ENCODE assay signal across 15 cellular contexts in genomic region chr12:52633383-52633782, GRCh38. TPM values are rescaled to one million over a fixed set of nuclear protein-coding genes. Genes with fewer than 3 reads are reported as not detected.
DNase-seq lines count a peak whose midpoint lies in the region; ATAC-seq lines count a peak whose summit lies in the region.
"Had no signal": no experiment of that assay in that cellular context is flagged by ENCODE, and none has a peak within 500 bp of the region (broad histone marks: within the 10 kb centered on the region; RNA-seq: fewer than 3 reads in every experiment).

No MANE protein-coding gene starts in this region.

- no peak overlapping the region for H3K4me2 ChIP-seq in trophoblast cell (ENCODE audit: low read length)
- H3K4me2 ChIP-seq: A549, smooth muscle cell had no signal

- H2AK5ac ChIP-seq in trophoblast cell (ENCODE audit: low read length), result no peak overlapping the region

- H3K36me3 ChIP-seq in trophoblast cell (ENCODE audit: control insufficient read depth in 1 of 2, insufficient read depth in 2 of 2, low read length in 2 of 2), result no peaks in the 10 kb centered on the region
- H3K36me3 ChIP-seq: colonic mucosa, thyroid gland had no signal

- no peak overlapping the region for H3K4me3 ChIP-seq in trophoblast cell (ENCODE audit: low read depth, low read length)
- H3K4me3 ChIP-seq: A549, colonic mucosa, SK-N-MC, smooth muscle cell, thyroid gland had no signal

- H2AFZ ChIP-seq in trophoblast cell (ENCODE audit: insufficient read depth, low read length, poor library complexity), result no peak overlapping the region

- H3K4me1 Mint-ChIP-seq in T-helper 2 cell treated with Interferon-gamma antibody and Interleukin-4, amounts not matched to agents 5 μg/mL and 100 μg/mL, for 36 hours (ENCODE audit: low read depth), result peaks cover 30% of the 10 kb centered on the region

- H3K27me3 Mint-ChIP-seq in T-helper 2 cell treated with Interferon-gamma antibody and Interleukin-4, amounts not matched to agents 5 μg/mL and 100 μg/mL, for 36 hours (ENCODE audit: low read depth), result peaks cover 5% of the 10 kb centered on the region

- peaks cover 2% of the 10 kb centered on the region for H3K9me3 ChIP-seq in trophoblast cell (ENCODE audit: insufficient read depth, low read depth, low read length)
- H3K9me3 ChIP-seq: A549, colonic mucosa, thyroid gland had no signal

- H3K9me3 Mint-ChIP-seq in T-helper 2 cell treated with Interferon-gamma antibody and Interleukin-4, amounts not matched to agents 5 μg/mL and 100 μg/mL, for 36 hours, result no peaks in the 10 kb centered on the region

- no peak overlapping the region for H2BK120ac ChIP-seq in trophoblast cell (ENCODE audit: insufficient read depth, low read length, poor library complexity)

- WGBS in trophoblast cell (ENCODE audit: extremely low coverage, insufficient coverage, insufficient read length), result no CpG with 5 or more reads among the region's 4 CpGs

- ATAC-seq in left lobe of liver (no peak), HG03439 (IDR thresholded peaks at IDR 0.05; ENCODE audit: unreplicated experiment) (no peak)
- ATAC-seq: A549 had no signal

- H3K9ac ChIP-seq in trophoblast cell (ENCODE audit: low read length), result no peak overlapping the region

- no peak overlapping the region for H4K91ac ChIP-seq in trophoblast cell (ENCODE audit: low read depth, low read length)

- no peak overlapping the region for H2BK5ac ChIP-seq in trophoblast cell (ENCODE audit: low read depth, low read length, poor library complexity)

- no peak overlapping the region for H3K27ac Mint-ChIP-seq in T-helper 2 cell treated with Interferon-gamma antibody and Interleukin-4, amounts not matched to agents 5 μg/mL and 100 μg/mL, for 36 hours

- no peak overlapping the region for H3K23ac ChIP-seq in trophoblast cell (ENCODE audit: low read length)

- peak overlapping the region; percentile 34 for H3K4me3 Mint-ChIP-seq in T-helper 2 cell treated with Interferon-gamma antibody and Interleukin-4, amounts not matched to agents 5 μg/mL and 100 μg/mL, for 36 hours

- H3K79me1 ChIP-seq in trophoblast cell (ENCODE audit: low read length), result no peaks in the 10 kb centered on the region

- H4K8ac ChIP-seq in trophoblast cell (ENCODE audit: low read depth, low read length), result no peak overlapping the region

- H3K79me2 ChIP-seq in trophoblast cell (ENCODE audit: control insufficient read depth, insufficient read depth, low read length, poor library complexity), result no peaks in the 10 kb centered on the region

- no peaks in the 10 kb centered on the region for H3K27me3 ChIP-seq in trophoblast cell (ENCODE audit: insufficient read depth, low read length)
- H3K27me3 ChIP-seq: colonic mucosa, thyroid gland had no signal

- peak; percentile 35 for DNase-seq in NOMO-1 treated with DMSO at 0.1 percent for 48 hours (lab: John Stamatoyannopoulos, UW; ENCODE audit: unreplicated experiment)
- DNase-seq in NOMO-1 (lab: John Stamatoyannopoulos, UW; ENCODE audit: unreplicated experiment in 2 of 2), result no peak
- DNase-seq in GF-D8 (lab: John Stamatoyannopoulos, UW), result peak; percentile 39
- DNase-seq in T-helper 2 cell treated with Interferon-gamma antibody and Interleukin-4, amounts not matched to agents 5 μg/mL and 100 μg/mL, for 36 hours (ENCODE audit: low spot score), result no peak
- peak; percentile 21 for DNase-seq in left lobe of liver (ENCODE audit: low spot score)
- DNase-seq in trophoblast cell, result no peak
- DNase-seq in epidermal melanocyte (ENCODE audit: insufficient read length, low spot score), result no peak
- DNase-seq: colonic mucosa; NCI-H187 treated with DMSO at 0.1 percent for 48 hours; NK-92 treated with Interleukin-12 subunit alpha and Interleukin-12 subunit beta, amount 100 ng/mL, for 24 hours; thyroid gland had no signal

- no peak overlapping the region for H3K27ac ChIP-seq in trophoblast cell (ENCODE audit: low read depth, low read length)
- H3K27ac ChIP-seq: A549, colonic mucosa, SK-N-MC, thyroid gland had no signal

- no peak overlapping the region for H3K4ac ChIP-seq in trophoblast cell (ENCODE audit: low read depth, low read length)

- H3K18ac ChIP-seq in trophoblast cell (ENCODE audit: low read length), result no peak overlapping the region

- H4K12ac ChIP-seq in trophoblast cell (ENCODE audit: low read depth, low read length), result no peak overlapping the region

- no peak overlapping the region for H3K14ac ChIP-seq in trophoblast cell (ENCODE audit: low read length)

- H3K36me3 Mint-ChIP-seq in T-helper 2 cell treated with Interferon-gamma antibody and Interleukin-4, amounts not matched to agents 5 μg/mL and 100 μg/mL, for 36 hours (ENCODE audit: low read depth), result no peaks in the 10 kb centered on the region

- no peaks in the 10 kb centered on the region for H3K4me1 ChIP-seq in trophoblast cell (ENCODE audit: control insufficient read depth in 1 of 2, insufficient read depth in 2 of 2, low read length in 2 of 2)
- H3K4me1 ChIP-seq: A549, colonic mucosa, thyroid gland had no signal

- no peak overlapping the region for H2BK12ac ChIP-seq in trophoblast cell (ENCODE audit: low read length)

RNA-seq across cellular contexts. Expression of gene KRT73, which starts 15.0 kb away (rescaled TPM):
- total RNA-seq in left lobe of liver, result not detected
- not detected in 2 replicates for polyA plus RNA-seq in trophoblast cell (2013)
- total RNA-seq: colonic mucosa, smooth muscle cell, thyroid gland had no signal
- polyA plus RNA-seq: A549, smooth muscle cell had no signal

RNA-seq across cellular contexts. Expression of gene KRT2, which starts 18.6 kb away (rescaled TPM):
- not detected for total RNA-seq in left lobe of liver
- polyA plus RNA-seq in trophoblast cell (2013), result not detected in 2 replicates
- total RNA-seq: colonic mucosa, smooth muscle cell had no signal
- polyA plus RNA-seq: smooth muscle cell had no signal

RNA-seq across cellular contexts. Expression of gene KRT72, which starts 32.1 kb away (rescaled TPM):
- total RNA-seq in left lobe of liver, result not detected
- polyA plus RNA-seq in trophoblast cell (2013), result not detected in 2 replicates
- total RNA-seq: smooth muscle cell, thyroid gland had no signal
- polyA plus RNA-seq: A549, smooth muscle cell had no signal

RNA-seq across cellular contexts. Expression of gene KRT1, which starts 46.8 kb away (rescaled TPM):
- total RNA-seq in left lobe of liver, result not detected
- not detected in 2 replicates for polyA plus RNA-seq in trophoblast cell (2013)
- polyA plus RNA-seq: A549 had no signal

RNA-seq across cellular contexts. Expression of gene KRT74, which starts 59.7 kb away (rescaled TPM):
- not detected for total RNA-seq in left lobe of liver
- 0.11 and 0.12 TPM in 2 replicates for polyA plus RNA-seq in trophoblast cell (2013)
- total RNA-seq: colonic mucosa, smooth muscle cell, thyroid gland had no signal
- polyA plus RNA-seq: A549, smooth muscle cell had no signal

Comparison
In these comparisons a context has a peak if more than half of its experiments do, and no peak if none do; other contexts are left out.
1. DNase-seq: peak in NOMO-1 treated with DMSO at 0.1 percent for 48 hours (single experiment), GF-D8 (single experiment) and left lobe of liver (single experiment); none in NOMO-1 (0 of 2), T-helper 2 cell treated with Interferon-gamma antibody and Interleukin-4, amounts not matched to agents 5 μg/mL and 100 μg/mL, for 36 hours (single experiment), trophoblast cell (0 of 2) and epidermal melanocyte (single experiment).